In genomic region chr10:110893559-110894179, GRCh38 we compare ENCODE assay signal across 8 cellular contexts. TPM values are rescaled to one million over a fixed set of nuclear protein-coding genes. Genes with fewer than 3 reads are reported as not detected.
DNase-seq lines count a peak whose midpoint lies in the region; ATAC-seq, FAIRE-seq and TF ChIP-seq lines count a peak whose summit lies in the region.

No MANE protein-coding gene starts in this region.

- H3K27ac Mint-ChIP-seq in activated B cell treated with CpG ODN at 0.5 μM for 24 hours, result no peak overlapping the region
- no peak overlapping the region for H3K27ac Mint-ChIP-seq in activated CD4-positive, alpha-beta T cell treated with anti-CD3 and anti-CD28 coated beads, Interleukin-2, amount 10 ng/mL, durations not matched to agents 7 days and 5 days

- 30 to 32% methylated on average over 4 of the region's 4 CpGs for WGBS in heart right ventricle, 2 donors
- 20 to 28% (median 23%) methylated on average over 4 of the region's 4 CpGs for WGBS in small intestine, 3 donors

- peak; percentile 32 for DNase-seq in NCI-H2107 treated with DMSO at 0.1 percent for 48 hours (lab: John Stamatoyannopoulos, UW; ENCODE audit: unreplicated experiment)
- no peak for DNase-seq in NCI-H2107 (lab: John Stamatoyannopoulos, UW)
- peak; percentile 36 for DNase-seq in NCI-H1105 (lab: John Stamatoyannopoulos, UW)
- DNase-seq in activated B cell treated with CpG ODN at 0.5 μM for 24 hours, result no peak
- no peak for DNase-seq in heart right ventricle
- peak; percentile 61 for DNase-seq in small intestine
- no peak for DNase-seq in activated CD4-positive, alpha-beta T cell treated with anti-CD3 and anti-CD28 coated beads, Interleukin-2, amount 10 ng/mL, durations not matched to agents 7 days and 5 days

- H3K4me3 ChIP-seq in heart right ventricle, result no peak overlapping the region
- no peak overlapping the region for H3K4me3 ChIP-seq in small intestine (ENCODE audit: low read depth in 1 of 2, low read length in 2 of 2)

- H3K4me1 ChIP-seq in heart right ventricle (peaks cover 0 to 18% (median 5%) of the 10 kb centered on the region in 9 donors), small intestine (ENCODE audit: control insufficient read depth in 2 of 2, insufficient read depth in 1 of 2, low read depth in 1 of 2, low read length in 1 of 2) (peaks cover 0 to 2% of the 10 kb centered on the region in 2 donors)

- H3K27ac ChIP-seq in heart right ventricle (no peak overlapping the region), small intestine (ENCODE audit: low read depth in 1 of 2, low read length in 1 of 2) (no peak overlapping the region)

- no peaks in the 10 kb centered on the region for H3K27me3 Mint-ChIP-seq in activated B cell treated with CpG ODN at 0.5 μM for 24 hours
- no peaks in the 10 kb centered on the region for H3K27me3 Mint-ChIP-seq in activated CD4-positive, alpha-beta T cell treated with anti-CD3 and anti-CD28 coated beads, Interleukin-2, amount 10 ng/mL, durations not matched to agents 7 days and 5 days

- FAIRE-seq in small intestine (lab: Jason Lieb, UNC), result peak; percentile 47

- H3K4me1 Mint-ChIP-seq in activated B cell treated with CpG ODN at 0.5 μM for 24 hours, result peaks cover 22% of the 10 kb centered on the region
- peaks cover 5% of the 10 kb centered on the region for H3K4me1 Mint-ChIP-seq in activated CD4-positive, alpha-beta T cell treated with anti-CD3 and anti-CD28 coated beads, Interleukin-2, amount 10 ng/mL, durations not matched to agents 7 days and 5 days

- H3K4me3 Mint-ChIP-seq in activated B cell treated with CpG ODN at 0.5 μM for 24 hours, result no peak overlapping the region
- H3K4me3 Mint-ChIP-seq in activated CD4-positive, alpha-beta T cell treated with anti-CD3 and anti-CD28 coated beads, Interleukin-2, amount 10 ng/mL, durations not matched to agents 7 days and 5 days, result no peak overlapping the region

- POLR2A ChIA-PET in activated B cell treated with CpG ODN at 0.5 μM for 24 hours (lab: Charles Lee), result interaction anchor here (0.6 to 1.2 kb wide), 3 partner anchors 22 to 90 kb away, joined by 3 to 4 read pairs (median 4); partner anchors contain the start of genes BBIP1, PDCD4 and SHOC2
- POLR2A ChIA-PET in activated CD4-positive, alpha-beta T cell treated with anti-CD3 and anti-CD28 coated beads, Interleukin-2, amount 10 ng/mL, durations not matched to agents 7 days and 5 days (lab: Charles Lee), result no interaction called here

- no peaks in the 10 kb centered on the region for H3K9me3 ChIP-seq in heart right ventricle
- H3K9me3 ChIP-seq in small intestine (ENCODE audit: control insufficient read depth, low read depth), result no peaks in the 10 kb centered on the region

- CTCF ChIA-PET in activated B cell treated with CpG ODN at 0.5 μM for 24 hours (lab: Charles Lee), result interaction anchor here (0.7 to 7.7 kb wide), 20 partner anchors 9 to 283 kb away, joined by 3 to 131 read pairs (median 4); no protein-coding TSS in a partner anchor
- CTCF ChIA-PET in activated CD4-positive, alpha-beta T cell treated with anti-CD3 and anti-CD28 coated beads, Interleukin-2, amount 10 ng/mL, durations not matched to agents 7 days and 5 days (lab: Charles Lee), result interaction anchor here (1.2 to 1.7 kb wide), 4 partner anchors 9 to 155 kb away, joined by 3 to 6 read pairs (median 5); partner anchors contain the start of gene PDCD4

- H3K9me3 Mint-ChIP-seq in activated B cell treated with CpG ODN at 0.5 μM for 24 hours, result no peaks in the 10 kb centered on the region
- no peaks in the 10 kb centered on the region for H3K9me3 Mint-ChIP-seq in activated CD4-positive, alpha-beta T cell treated with anti-CD3 and anti-CD28 coated beads, Interleukin-2, amount 10 ng/mL, durations not matched to agents 7 days and 5 days

- no peak for TF ChIP-seq CTCF in activated B cell treated with CpG ODN at 0.5 μM for 24 hours (IDR thresholded peaks at IDR 0.05)
- peak; percentile 31 to 76 (median 61) for TF ChIP-seq CTCF in heart right ventricle (IDR thresholded peaks at IDR 0.05)

- ATAC-seq in GM21723 (IDR thresholded peaks at IDR 0.05; ENCODE audit: unreplicated experiment), result peak; percentile 91
- peak; percentile 93 for ATAC-seq in activated B cell treated with CpG ODN at 0.5 μM for 24 hours (ENCODE audit: low read depth)
- peak; percentile 69 to 88 (median 82) for ATAC-seq in heart right ventricle

- intact Hi-C loops in activated B cell treated with CpG ODN at 0.5 μM for 24 hours (cut with micrococcal nuclease), result loop anchor here (1.0 to 5.0 kb wide), 8 partner anchors 19 to 704 kb away; no protein-coding TSS in a partner anchor
- intact Hi-C loops in heart right ventricle (cut with DNase I), result loop anchor here in 9 of 10 donors (1.0 to 10.0 kb wide), 9 partner anchors 19 to 289 kb away; no protein-coding TSS in a partner anchor

- H3K27me3 ChIP-seq in heart right ventricle, result no peaks in the 10 kb centered on the region
- H3K27me3 ChIP-seq in small intestine (ENCODE audit: control insufficient read depth in 2 of 2, insufficient read depth in 2 of 2, low read length in 2 of 2), result no peaks in the 10 kb centered on the region

- peaks cover 77% of the 10 kb centered on the region for H3K36me3 Mint-ChIP-seq in activated B cell treated with CpG ODN at 0.5 μM for 24 hours (ENCODE audit: low read depth)
- peaks cover 48% of the 10 kb centered on the region for H3K36me3 Mint-ChIP-seq in activated CD4-positive, alpha-beta T cell treated with anti-CD3 and anti-CD28 coated beads, Interleukin-2, amount 10 ng/mL, durations not matched to agents 7 days and 5 days (ENCODE audit: low read depth)

- peaks cover 0 to 97% (median 30%) of the 10 kb centered on the region in 9 donors for H3K36me3 ChIP-seq in heart right ventricle
- peaks cover 9 to 15% of the 10 kb centered on the region in 2 donors for H3K36me3 ChIP-seq in small intestine (ENCODE audit: control insufficient read depth in 2 of 2, insufficient read depth in 2 of 2, low read length in 2 of 2)

RNA-seq across cellular contexts. Expression of gene PDCD4, which starts 21.9 kb away (rescaled TPM):
- total RNA-seq in activated B cell treated with CpG ODN at 0.5 μM for 24 hours (143 and 145 TPM in 2 replicates), heart right ventricle (10 to 100 TPM; 35.2 to 57.6 (median 45.7) TPM)
- polyA plus RNA-seq in heart right ventricle (10 to 100 TPM; 15.9 to 59.5 TPM), small intestine (100 to 1,000 TPM; 111 to 309 (median 124) TPM)
- total RNA-seq in activated CD4-positive, alpha-beta T cell treated with anti-CD3 and anti-CD28 coated beads, Interleukin-2, amount 10 ng/mL, durations not matched to agents 7 days and 5 days, result 10 to 100 TPM; 63.8 to 81.0 TPM

RNA-seq across cellular contexts. Expression of gene BBIP1, which starts 25.3 kb away (rescaled TPM):
- total RNA-seq in activated B cell treated with CpG ODN at 0.5 μM for 24 hours, result 28.4 and 29.0 TPM in 2 replicates
- 10 to 100 TPM; 16.6 to 30.7 (median 23.8) TPM for total RNA-seq in heart right ventricle
- polyA plus RNA-seq in heart right ventricle, result 10 to 100 TPM; 24.0 to 32.0 TPM
- polyA plus RNA-seq in small intestine, result 10 to 100 TPM; 10.7 to 19.0 (median 15.9) TPM
- 10 to 100 TPM; 19.1 to 24.2 TPM for total RNA-seq in activated CD4-positive, alpha-beta T cell treated with anti-CD3 and anti-CD28 coated beads, Interleukin-2, amount 10 ng/mL, durations not matched to agents 7 days and 5 days

RNA-seq across cellular contexts. Expression of gene SHOC2, which starts 25.7 kb away (rescaled TPM):
- total RNA-seq in activated B cell treated with CpG ODN at 0.5 μM for 24 hours (92.7 and 106 TPM in 2 replicates), heart right ventricle (10 to 100 TPM; 39.3 to 68.2 (median 49.1) TPM)
- polyA plus RNA-seq in heart right ventricle (10 to 100 TPM; 18.6 to 22.4 TPM), small intestine (10 to 100 TPM; 17.8 to 27.3 (median 23.2) TPM)
- 10 to 100 TPM; 43.0 to 47.8 TPM for total RNA-seq in activated CD4-positive, alpha-beta T cell treated with anti-CD3 and anti-CD28 coated beads, Interleukin-2, amount 10 ng/mL, durations not matched to agents 7 days and 5 days

Comparison
In these comparisons a context has a peak if more than half of its experiments do, and no peak if none do; other contexts are left out.
1. DNase-seq: peak in NCI-H2107 treated with DMSO at 0.1 percent for 48 hours (single experiment), NCI-H1105 (single experiment) and small intestine (single experiment); none in NCI-H2107 (single experiment), activated B cell treated with CpG ODN at 0.5 μM for 24 hours (single experiment), heart right ventricle (0 of 2) and activated CD4-positive, alpha-beta T cell treated with anti-CD3 and anti-CD28 coated beads, Interleukin-2, amount 10 ng/mL, durations not matched to agents 7 days and 5 days (single experiment).
2. Peak in every context shown above with its lines, with median percentiles within 50 percentile points of each other: ATAC-seq.